21 cellular contexts compared by ENCODE assay signal in genomic region chr5:133006653-133007052, GRCh38.
"Had no signal": no experiment of that assay in that cellular context is flagged by ENCODE, and none has a peak within 500 bp of the region (broad histone marks: within the 10 kb centered on the region; RNA-seq: fewer than 3 reads in every experiment).

No MANE protein-coding gene starts in this region.

- FAIRE-seq: endometrium, TTC549 had no signal

- H3K27ac ChIP-seq: brain microvascular endothelial cell, gastroesophageal sphincter, heart left ventricle, right atrium auricular region, skin epidermis, stomach had no signal

- DNase-seq: activated CD4-positive, alpha-beta memory T cell treated with anti-CD3 and anti-CD28 coated beads for 36 hours; activated CD4-positive, alpha-beta T cell treated with anti-CD3 and anti-CD28 coated beads for 36 hours; activated CD8-positive, alpha-beta memory T cell treated with anti-CD3 and anti-CD28 coated beads, Interleukin-2, amount 10 ng/mL, durations not matched to agents 7 days and 5 days; amygdala; brain microvascular endothelial cell; cortex of kidney; erythroblast; heart left ventricle; mesenchymal stem cell; mucosa of descending colon; naive B cell; stimulated activated CD4-positive, alpha-beta T cell treated with anti-CD3 and anti-CD28 coated beads, Interleukin-4, amount 100 ng/mL, for 24 hours; stomach; SW 1271 had no signal

- H3K9me3 ChIP-seq: gastroesophageal sphincter, mucosa of descending colon, right atrium auricular region, stomach had no signal

- H3K4me1 ChIP-seq: gastroesophageal sphincter, heart left ventricle, right atrium auricular region, stomach had no signal

- ATAC-seq: activated CD4-positive, alpha-beta T cell treated with anti-CD3 and anti-CD28 coated beads for 36 hours; activated CD8-positive, alpha-beta memory T cell treated with anti-CD3 and anti-CD28 coated beads, Interleukin-2, amount 10 ng/mL, durations not matched to agents 7 days and 5 days; gastroesophageal sphincter; heart left ventricle; mucosa of descending colon; stimulated activated effector memory CD8-positive, alpha-beta T cell treated with anti-CD3 and anti-CD28 coated beads, Interleukin-12 subunit alpha, Interleukin-12 subunit beta, amount 100 ng/mL, for 72 hours; WTC11 had no signal

- H3K27me3 ChIP-seq: brain microvascular endothelial cell, gastroesophageal sphincter, heart left ventricle, right atrium auricular region, stomach had no signal

- H3K4me3 ChIP-seq: gastroesophageal sphincter, heart left ventricle, mucosa of descending colon, right atrium auricular region, skin epidermis, stomach had no signal
